ENCODE assay signal across 1 cellular context in the genomic region with DNA sequence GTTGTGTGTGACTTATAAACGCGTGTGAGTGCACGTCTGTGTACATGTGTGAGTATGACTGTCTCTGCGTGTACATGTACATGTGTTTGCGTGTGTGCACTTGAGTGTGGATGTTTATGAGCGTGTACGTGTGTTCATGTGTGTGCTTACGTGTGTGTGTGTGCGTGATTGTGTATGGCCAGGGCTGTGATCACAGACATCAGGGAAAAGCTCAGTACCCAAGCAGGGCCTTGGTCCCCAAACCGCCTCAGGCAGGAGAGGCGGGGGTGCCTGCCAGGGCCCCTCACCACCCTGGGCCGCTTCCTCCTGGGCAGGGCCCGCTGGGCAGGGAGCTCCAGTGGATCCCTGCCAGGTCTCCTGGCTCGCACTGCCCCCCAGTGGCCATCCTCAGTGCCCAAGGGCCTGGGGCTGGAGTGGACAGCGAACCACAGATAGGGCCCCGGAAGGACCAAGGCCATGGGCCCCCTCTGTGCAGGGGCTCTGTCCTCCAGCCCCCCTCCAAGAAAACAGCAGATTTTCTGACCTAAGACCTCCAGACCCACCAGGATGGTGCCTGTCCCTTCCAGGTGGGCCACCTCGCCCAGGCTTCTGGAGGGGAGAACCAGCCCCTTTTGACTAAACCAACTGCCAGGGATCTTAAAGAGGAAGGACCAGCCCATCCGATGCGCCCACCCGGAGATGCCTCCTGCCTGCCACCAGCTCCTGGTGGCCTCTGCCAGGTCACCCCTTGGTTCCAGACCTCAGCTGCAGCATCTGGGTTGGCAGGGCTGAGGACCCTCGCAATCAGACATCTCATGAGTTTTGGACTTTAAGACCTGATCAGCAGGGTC.
A peak's percentile ranks its signal among the peaks of the same experiment; 100 is the strongest.
TF ChIP-seq lines count a peak whose summit lies in the region.

No MANE protein-coding gene starts in this region.

TF ChIP-seq in HepG2, 621 proteins besides CTCF, POLR2A, EP300 and RAD21 (continued from another document):
- TF ChIP-seq, protein P1, sequence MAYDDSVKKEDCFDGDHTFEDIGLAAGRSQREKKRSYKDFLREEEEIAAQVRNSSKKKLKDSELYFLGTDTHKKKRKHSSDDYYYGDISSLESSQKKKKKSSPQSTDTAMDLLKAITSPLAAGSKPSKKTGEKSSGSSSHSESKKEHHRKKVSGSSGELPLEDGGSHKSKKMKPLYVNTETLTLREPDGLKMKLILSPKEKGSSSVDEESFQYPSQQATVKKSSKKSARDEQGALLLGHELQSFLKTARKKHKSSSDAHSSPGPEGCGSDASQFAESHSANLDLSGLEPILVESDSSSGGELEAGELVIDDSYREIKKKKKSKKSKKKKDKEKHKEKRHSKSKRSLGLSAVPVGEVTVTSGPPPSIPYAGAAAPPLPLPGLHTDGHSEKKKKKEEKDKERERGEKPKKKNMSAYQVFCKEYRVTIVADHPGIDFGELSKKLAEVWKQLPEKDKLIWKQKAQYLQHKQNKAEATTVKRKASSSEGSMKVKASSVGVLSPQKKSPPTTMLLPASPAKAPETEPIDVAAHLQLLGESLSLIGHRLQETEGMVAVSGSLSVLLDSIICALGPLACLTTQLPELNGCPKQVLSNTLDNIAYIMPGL (CRISPR knock-in tag; IDR thresholded peaks at IDR 0.05; ENCODE audit: borderline replicate concordance in 1 of 2, low read depth in 1 of 2): peak; percentile 65 to 70; a peak in 2 of 4 replicates
- TF ChIP-seq FOXC1 (CRISPR knock-in tag; IDR thresholded peaks at IDR 0.05; ENCODE audit: borderline replicate concordance) (no peak), ZNF225 (CRISPR knock-in tag; IDR thresholded peaks at IDR 0.05) (peak; percentile 55; the same call in 1 of the 2 replicates), SAP130 (CRISPR knock-in tag; IDR thresholded peaks at IDR 0.05; ENCODE audit: low read depth) (peak; percentile 25; the same call in 1 of the 2 replicates), HMGA1 (CRISPR knock-in tag; conservative IDR thresholded peaks at IDR 0.05) (no peak), HNF4G (IDR thresholded peaks at IDR 0.05; ENCODE audit: borderline replicate concordance, low read depth, low read length) (no peak), HNF4G (CRISPR knock-in tag; IDR thresholded peaks at IDR 0.05; ENCODE audit: borderline replicate concordance, low read depth) (no peak), NR2F6 (IDR thresholded peaks at IDR 0.05) (no peak), NR2F6 (CRISPR knock-in tag; IDR thresholded peaks at IDR 0.05) (0 out of 2 replicates have a peak, but pooled peaks have one; percentile 27), ZNF619 (CRISPR knock-in tag; IDR thresholded peaks at IDR 0.05) (peak; percentile 66; the same call in 1 of the 2 replicates), HOXA7 (CRISPR knock-in tag; IDR thresholded peaks at IDR 0.05) (no peak), UBTF (CRISPR knock-in tag; IDR thresholded peaks at IDR 0.05) (peak; percentile 45; the same call in 1 of the 2 replicates), RXRB (CRISPR knock-in tag; IDR thresholded peaks at IDR 0.05; ENCODE audit: borderline replicate concordance) (peak; percentile 37; the same call in 1 of the 2 replicates), ELF1 (CRISPR knock-in tag; IDR thresholded peaks at IDR 0.05) (peak; percentile 45; the same call in 1 of the 2 replicates), GATAD1 (CRISPR knock-in tag; IDR thresholded peaks at IDR 0.05) (0 out of 2 replicates have a peak, but pooled peaks have one; percentile 15), SMAD1 (CRISPR knock-in tag; IDR thresholded peaks at IDR 0.05; ENCODE audit: borderline replicate concordance, low read depth) (peak; percentile 60; the same call in 1 of the 2 replicates), ZNF891 (CRISPR knock-in tag; IDR thresholded peaks at IDR 0.05) (0 out of 2 replicates have a peak, but pooled peaks have one; percentile 36), ZNF768 (CRISPR knock-in tag; IDR thresholded peaks at IDR 0.05) (peak; percentile 40; the same call in 1 of the 2 replicates)
